ENCODE assay signal across 24 cellular contexts in the genomic region with DNA sequence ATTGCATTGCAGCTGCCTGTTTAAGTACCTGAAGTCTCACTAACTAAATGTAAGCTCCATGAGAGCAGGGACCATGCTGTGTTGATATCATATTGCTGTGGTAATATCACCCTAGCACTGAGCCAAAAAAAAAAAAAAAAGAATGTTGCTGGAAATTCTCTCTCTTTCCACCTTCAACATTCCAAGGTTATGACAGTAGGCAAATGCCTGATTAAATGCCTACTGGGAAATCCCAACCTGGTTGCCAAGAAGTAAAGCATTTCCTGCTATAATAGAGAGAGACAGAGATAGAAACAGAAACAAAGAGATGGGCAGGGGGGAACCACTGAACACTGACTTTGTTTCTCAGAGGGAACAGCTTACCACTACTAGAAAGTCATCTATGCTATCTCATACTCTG.
A peak's percentile ranks its signal among the peaks of the same experiment; 100 is the strongest.
DNase-seq lines count a peak whose midpoint lies in the region; ATAC-seq and TF ChIP-seq lines count a peak whose summit lies in the region.
"Had no signal": no experiment of that assay in that cellular context is flagged by ENCODE, and none has a peak within 500 bp of the region (broad histone marks: within the 10 kb centered on the region; RNA-seq: fewer than 3 reads in every experiment).

No MANE protein-coding gene starts in this region.

- DNase-seq in DMS53 (lab: John Stamatoyannopoulos, UW) (peak; percentile 0), DMS53 treated with DMSO at 0.1 percent for 48 hours (lab: John Stamatoyannopoulos, UW; ENCODE audit: unreplicated experiment) (no peak), RWPE2 (ENCODE audit: low spot score) (no peak), epithelial cell of esophagus (ENCODE audit: low read depth) (peak; percentile 79), skeletal muscle cell (ENCODE audit: low read depth) (peak; percentile 17), NCI-H524 (lab: John Stamatoyannopoulos, UW) (no peak), mucosa of descending colon (no peak)
- DNase-seq: activated CD4-positive, alpha-beta memory T cell treated with anti-CD3 and anti-CD28 coated beads for 36 hours; activated naive CD4-positive, alpha-beta T cell; aorta; cortex of kidney; HFFc6; midbrain; NCI-H1105 treated with DMSO at 0.1 percent for 48 hours; nephron progenitor cell; SIG-M5; stimulated activated CD4-positive, alpha-beta T cell treated with anti-CD3 and anti-CD28 coated beads, Interleukin-4, amount 100 ng/mL, for 24 hours; upper lobe of left lung had no signal

- no peak overlapping the region for H3K4me3 ChIP-seq in RWPE2 (ENCODE audit: severe bottlenecking)
- no peak overlapping the region for H3K4me3 ChIP-seq in epithelial cell of esophagus (ENCODE audit: low read length)
- no peak overlapping the region for H3K4me3 ChIP-seq in skeletal muscle cell (ENCODE audit: low read depth, low read length)
- no peak overlapping the region for H3K4me3 ChIP-seq in mucosa of descending colon
- H3K4me3 ChIP-seq: BLaER1, smooth muscle cell, upper lobe of left lung had no signal

- H3K9me3 ChIP-seq in RWPE2 (ENCODE audit: severe bottlenecking), result no peaks in the 10 kb centered on the region
- no peaks in the 10 kb centered on the region for H3K9me3 ChIP-seq in mucosa of descending colon
- H3K9me3 ChIP-seq: BLaER1, upper lobe of left lung had no signal

- no peaks in the 10 kb centered on the region; the same call in 1 of the 2 replicates for H3K36me3 ChIP-seq in RWPE2 (ENCODE audit: low read depth)
- H3K36me3 ChIP-seq in mucosa of descending colon (ENCODE audit: low read depth), result no peaks in the 10 kb centered on the region
- H3K36me3 ChIP-seq: BLaER1, upper lobe of left lung had no signal

- H3K27ac ChIP-seq in RWPE2 (ENCODE audit: poor library complexity, severe bottlenecking), result no peak overlapping the region
- H3K27ac ChIP-seq: 22Rv1, BLaER1, KMS-11, upper lobe of left lung, VCaP had no signal

- intact Hi-C loops in mucosa of descending colon (cut with DNase I, micrococcal nuclease), result no loop called here

- H3K27me3 ChIP-seq in RWPE2 (ENCODE audit: insufficient read depth, poor library complexity, severe bottlenecking), result no peaks in the 10 kb centered on the region
- H3K27me3 ChIP-seq: BLaER1, upper lobe of left lung had no signal

- peak; percentile 90 for ATAC-seq in RWPE2 (ENCODE audit: low read depth)
- ATAC-seq in mucosa of descending colon, result no peak
- no peak for ATAC-seq in HG03039 (IDR thresholded peaks at IDR 0.05; ENCODE audit: unreplicated experiment)

- TF ChIP-seq CTCF in RWPE2 (IDR thresholded peaks at IDR 0.05; ENCODE audit: poor library complexity, severe bottlenecking) (no peak), epithelial cell of esophagus (IDR thresholded peaks at IDR 0.05; ENCODE audit: insufficient read depth, low read depth, low read length, missing control alignments) (no peak), mucosa of descending colon (IDR thresholded peaks at IDR 0.05) (no peak)

- H3K4me1 ChIP-seq in RWPE2 (ENCODE audit: insufficient read depth, poor library complexity, severe bottlenecking), result peaks cover 11% of the 10 kb centered on the region
- no peaks in the 10 kb centered on the region for H3K4me1 ChIP-seq in mucosa of descending colon (ENCODE audit: low read depth)
- H3K4me1 ChIP-seq: BLaER1, upper lobe of left lung had no signal

Comparison
In these comparisons a context has a peak if more than half of its experiments do, and no peak if none do; other contexts are left out.
1. DNase-seq: peak in DMS53 (single experiment), epithelial cell of esophagus (single experiment) and skeletal muscle cell (single experiment); none in DMS53 treated with DMSO at 0.1 percent for 48 hours (single experiment), RWPE2 (single experiment), NCI-H524 (0 of 2) and mucosa of descending colon (0 of 3).